ENCODE assay signal across 9 cellular contexts in genomic region chr20:51023617-51024155, GRCh38. TPM values are rescaled to one million over a fixed set of nuclear protein-coding genes. Genes with fewer than 3 reads are reported as not detected.
A peak's percentile ranks its signal among the peaks of the same experiment; 100 is the strongest.
DNase-seq lines count a peak whose midpoint lies in the region; ATAC-seq, FAIRE-seq and TF ChIP-seq lines count a peak whose summit lies in the region.
"Had no signal": no experiment of that assay in that cellular context is flagged by ENCODE, and none has a peak within 500 bp of the region (broad histone marks: within the 10 kb centered on the region; RNA-seq: fewer than 3 reads in every experiment).

No MANE protein-coding gene starts in this region.

- peak overlapping the region; percentile 77 for H3K4me3 Mint-ChIP-seq in activated CD4-positive, alpha-beta T cell treated with anti-CD3 and anti-CD28 coated beads, Interleukin-2, amount 10 ng/mL, durations not matched to agents 24 days and 14 days
- peak overlapping the region; percentile 62 for H3K4me3 Mint-ChIP-seq in activated naive CD8-positive, alpha-beta T cell treated with anti-CD3 and anti-CD28 coated beads, Interleukin-2, amount 50 U/mL, for 24 hours

- no peak overlapping the region for H2AFZ ChIP-seq in HepG2 (ENCODE audit: low read length)

- no peaks in the 10 kb centered on the region for H3K79me2 ChIP-seq in HepG2 (ENCODE audit: insufficient read depth, low read length)

- CTCF ChIA-PET in HepG2 (lab: Yijun Ruan, JAX; ENCODE audit: low intra/inter-chr PET ratio, low total read pairs) = no interaction called here

- H3K4me1 ChIP-seq in HepG2 (ENCODE audit: insufficient read depth, low read length) (no peaks in the 10 kb centered on the region), thoracic aorta (ENCODE audit: control insufficient read depth in 1 of 2, low read depth in 2 of 2) (peaks cover 4 to 15% of the 10 kb centered on the region in 2 donors)

- TF ChIP-seq POLR2A in HepG2 (IDR thresholded peaks at IDR 0.05; ENCODE audit: insufficient read depth in 1 of 2, low read depth in 2 of 2, low read length in 2 of 2) = no peak

- TF ChIP-seq EP300 in HepG2 (IDR thresholded peaks at IDR 0.05; ENCODE audit: low read depth in 2 of 2, low read length in 2 of 2) (no peak), HepG2 (CRISPR knock-in tag; IDR thresholded peaks at IDR 0.05; ENCODE audit: borderline replicate concordance) (no peak)

- peaks cover 75% of the 10 kb centered on the region for H3K27me3 Mint-ChIP-seq in activated CD4-positive, alpha-beta T cell treated with anti-CD3 and anti-CD28 coated beads, Interleukin-2, amount 10 ng/mL, durations not matched to agents 24 days and 14 days
- peaks cover 76% of the 10 kb centered on the region for H3K27me3 Mint-ChIP-seq in activated naive CD8-positive, alpha-beta T cell treated with anti-CD3 and anti-CD28 coated beads, Interleukin-2, amount 50 U/mL, for 24 hours

- H3K27me3 ChIP-seq in HepG2 (ENCODE audit: control insufficient read depth in 1 of 2, insufficient read depth in 2 of 2, low read length in 2 of 2) = peaks cover 26 to 81% of the 10 kb centered on the region in 2 experiments
- no peaks in the 10 kb centered on the region for H3K27me3 ChIP-seq in thoracic aorta (replicated peaks; ENCODE audit: insufficient read depth)

- no peak for TF ChIP-seq RAD21 in HepG2 (CRISPR knock-in tag; IDR thresholded peaks at IDR 0.05)

- TF ChIP-seq CTCF in HepG2 (CRISPR knock-in tag; IDR thresholded peaks at IDR 0.05) (no peak), thoracic aorta (IDR thresholded peaks at IDR 0.05) (no peak), omental fat pad (IDR thresholded peaks at IDR 0.05) (no peak)

- no peaks in the 10 kb centered on the region for H3K36me3 ChIP-seq in HepG2 (replicated peaks in 1 of 2; ENCODE audit: control insufficient read depth in 1 of 2, insufficient read depth in 2 of 2, low read length in 2 of 2)
- H3K36me3 ChIP-seq in thoracic aorta = no peaks in the 10 kb centered on the region

- H4K20me1 ChIP-seq in HepG2 (ENCODE audit: insufficient read depth, low read length) = no peaks in the 10 kb centered on the region; the same call in 1 of the 2 replicates

- H3K9me3 Mint-ChIP-seq in activated CD4-positive, alpha-beta T cell treated with anti-CD3 and anti-CD28 coated beads, Interleukin-2, amount 10 ng/mL, durations not matched to agents 24 days and 14 days = no peaks in the 10 kb centered on the region
- no peaks in the 10 kb centered on the region for H3K9me3 Mint-ChIP-seq in activated naive CD8-positive, alpha-beta T cell treated with anti-CD3 and anti-CD28 coated beads, Interleukin-2, amount 50 U/mL, for 24 hours

- no peak overlapping the region for H3K27ac Mint-ChIP-seq in activated CD4-positive, alpha-beta T cell treated with anti-CD3 and anti-CD28 coated beads, Interleukin-2, amount 10 ng/mL, durations not matched to agents 24 days and 14 days
- H3K27ac Mint-ChIP-seq in activated naive CD8-positive, alpha-beta T cell treated with anti-CD3 and anti-CD28 coated beads, Interleukin-2, amount 50 U/mL, for 24 hours = no peak overlapping the region

- no peaks in the 10 kb centered on the region for H3K36me3 Mint-ChIP-seq in activated CD4-positive, alpha-beta T cell treated with anti-CD3 and anti-CD28 coated beads, Interleukin-2, amount 10 ng/mL, durations not matched to agents 24 days and 14 days (ENCODE audit: low read depth)
- H3K36me3 Mint-ChIP-seq in activated naive CD8-positive, alpha-beta T cell treated with anti-CD3 and anti-CD28 coated beads, Interleukin-2, amount 50 U/mL, for 24 hours (ENCODE audit: low read depth) = no peaks in the 10 kb centered on the region

- intact Hi-C loops in activated CD4-positive, alpha-beta T cell treated with anti-CD3 and anti-CD28 coated beads, Interleukin-2, amount 10 ng/mL, durations not matched to agents 24 days and 14 days (cut with micrococcal nuclease) = no loop called here
- intact Hi-C loops in HepG2 (cut with micrococcal nuclease; ENCODE audit: unreplicated experiment) = no loop called here

- peaks cover 8% of the 10 kb centered on the region for H3K4me1 Mint-ChIP-seq in activated CD4-positive, alpha-beta T cell treated with anti-CD3 and anti-CD28 coated beads, Interleukin-2, amount 10 ng/mL, durations not matched to agents 24 days and 14 days
- H3K4me1 Mint-ChIP-seq in activated naive CD8-positive, alpha-beta T cell treated with anti-CD3 and anti-CD28 coated beads, Interleukin-2, amount 50 U/mL, for 24 hours = peaks cover 8% of the 10 kb centered on the region

- H3K4me3 ChIP-seq in HepG2 (replicated peaks in 1 of 3; ENCODE audit: insufficient read depth in 1 of 3, low read depth in 2 of 3, low read length in 3 of 3) = no peak overlapping the region
- H3K4me3 ChIP-seq in thoracic aorta = peak overlapping the region; percentile 66

- H3K4me2 ChIP-seq in HepG2 (ENCODE audit: low read depth, low read length) = no peak overlapping the region

- H3K9ac ChIP-seq in HepG2 (ENCODE audit: insufficient read depth, low read depth, low read length) = no peak overlapping the region

- 55% methylated on average over 30 of the region's 30 CpGs for WGBS in HepG2 (ENCODE audit: low lambda C conversion rate)

- H3K27ac ChIP-seq in HepG2 (ENCODE audit: extremely low read length, insufficient read depth, low read length) (no peak overlapping the region), thoracic aorta (no peak overlapping the region)

- H3K9me3 ChIP-seq in HepG2 (ENCODE audit: low read length) (no peaks in the 10 kb centered on the region), thoracic aorta (no peaks in the 10 kb centered on the region)

- no peak for ATAC-seq in activated naive CD8-positive, alpha-beta T cell treated with anti-CD3 and anti-CD28 coated beads, Interleukin-2, amount 50 U/mL, for 24 hours
- ATAC-seq in HepG2 = no peak
- no peak for ATAC-seq in thoracic aorta (ENCODE audit: insufficient number of reproducible peaks, low FRiP score, low read depth)
- ATAC-seq in omental fat pad (ENCODE audit: low FRiP score) = no peak
- no peak for ATAC-seq in GM21526 (IDR thresholded peaks at IDR 0.05; ENCODE audit: low FRiP score, unreplicated experiment)
- no peak for ATAC-seq in HG03139 (IDR thresholded peaks at IDR 0.05; ENCODE audit: unreplicated experiment)

- POLR2A ChIA-PET in HepG2 (lab: Yijun Ruan, JAX) = no interaction called here

- FAIRE-seq in HepG2 (lab: Jason Lieb, UNC) = no peak

- BruUV-seq in HepG2 (replicated peaks; lab: Mats Ljungman, UMichigan) = no TSS peak

- in situ Hi-C loops in HepG2 (cut with HindIII; ENCODE audit: extremely low pct_ligation_motif_present, low pct_unique_long_range_greater_than_20kb) = no loop called here

- DNase-seq in activated CD4-positive, alpha-beta T cell treated with anti-CD3 and anti-CD28 coated beads, Interleukin-2, amount 10 ng/mL, durations not matched to agents 24 days and 14 days = no peak
- DNase-seq in activated CD4-positive, alpha-beta T cell treated with anti-CD3 and anti-CD28 coated beads for 1 hour = no peak
- no peak for DNase-seq in activated naive CD8-positive, alpha-beta T cell treated with anti-CD3 and anti-CD28 coated beads, Interleukin-2, amount 50 U/mL, for 24 hours
- no peak for DNase-seq in HepG2 (ENCODE audit: low spot score)
- DNase-seq in thoracic aorta (ENCODE audit: low spot score) = no peak
- no peak for DNase-seq in omental fat pad (ENCODE audit: low spot score)
- DNase-seq: AML-193 had no signal

TF ChIP-seq in HepG2, 621 proteins besides CTCF, POLR2A, EP300 and RAD21 (continues in another document):
- TF ChIP-seq TBX3 (IDR thresholded peaks at IDR 0.05; ENCODE audit: borderline replicate concordance) = no peak

RNA-seq across cellular contexts. Expression of gene KCNG1, which starts 0.8 kb away (rescaled TPM):
- total RNA-seq in activated CD4-positive, alpha-beta T cell treated with anti-CD3 and anti-CD28 coated beads, Interleukin-2, amount 10 ng/mL, durations not matched to agents 24 days and 14 days = 9.8 and 12.3 TPM in 2 replicates
- total RNA-seq in HepG2 (2016; rRNA removed; fragmentation: Illumina TruSeq; extraction: Trizol) = not detected in 2 replicates
- total RNA-seq in HepG2 (2016; cell fraction: cytosol; rRNA removed; fragmentation: Illumina TruSeq; extraction: Trizol; ENCODE audit: low read depth) = not detected in 2 replicates
- total RNA-seq in HepG2 (2016; cell fraction: insoluble cytoplasmic fraction; rRNA removed; fragmentation: Illumina TruSeq; extraction: Trizol) = not detected in 2 replicates
- not detected in 2 replicates for total RNA-seq in HepG2 (2016; cell fraction: membrane; rRNA removed; fragmentation: Illumina TruSeq; extraction: Trizol)
- total RNA-seq in HepG2 (2016; cell fraction: nucleus; rRNA removed; fragmentation: Illumina TruSeq; extraction: Trizol) = not detected in 2 replicates
- not detected in 2 replicates for polyA plus RNA-seq in HepG2 (2011; rRNA removed)
- polyA plus RNA-seq in HepG2 (2011; cell fraction: cytosol; rRNA removed) = not detected in 2 replicates
- not detected in 2 replicates for polyA plus RNA-seq in HepG2 (2011; cell fraction: nucleus; rRNA removed)
- not detected in 2 replicates for polyA plus RNA-seq in HepG2 (2012)
- polyA plus RNA-seq in HepG2 (2016; cell fraction: cytosol; fragmentation: Illumina TruSeq; extraction: Trizol; ENCODE audit: low read depth) = not detected in 2 replicates
- not detected in 2 replicates for polyA plus RNA-seq in HepG2 (2016; cell fraction: insoluble cytoplasmic fraction; fragmentation: Illumina TruSeq; extraction: Trizol; ENCODE audit: low read depth)
- not detected in 2 replicates for polyA plus RNA-seq in HepG2 (2016; cell fraction: membrane; fragmentation: Illumina TruSeq; extraction: Trizol; ENCODE audit: low read depth)
- polyA plus RNA-seq in HepG2 (2016; cell fraction: nucleus; fragmentation: Illumina TruSeq; extraction: Trizol; ENCODE audit: insufficient read depth, low read depth) = not detected in 2 replicates
- not detected in 2 replicates for polyA minus RNA-seq in HepG2 (2011; rRNA and poly(A)+ RNA removed; ENCODE audit: low replicate concordance)
- polyA minus RNA-seq in HepG2 (2011; cell fraction: cytosol; rRNA and poly(A)+ RNA removed) = not detected in 2 replicates
- polyA minus RNA-seq in HepG2 (2011; cell fraction: nucleus; rRNA and poly(A)+ RNA removed) = not detected in 2 replicates
- total RNA-seq in thoracic aorta = 1 to 10 TPM in 1 of 2 donors, under 1 TPM in 1; 0.41 to 1.9 TPM
- 1 to 10 TPM in 2 of 4 donors, under 1 TPM in 1, not detected in 1; 0.19 to 1.4 (median 1.2) TPM for total RNA-seq in omental fat pad
